Comparison of ENCODE assay signal across 28 cellular contexts in the genomic region with DNA sequence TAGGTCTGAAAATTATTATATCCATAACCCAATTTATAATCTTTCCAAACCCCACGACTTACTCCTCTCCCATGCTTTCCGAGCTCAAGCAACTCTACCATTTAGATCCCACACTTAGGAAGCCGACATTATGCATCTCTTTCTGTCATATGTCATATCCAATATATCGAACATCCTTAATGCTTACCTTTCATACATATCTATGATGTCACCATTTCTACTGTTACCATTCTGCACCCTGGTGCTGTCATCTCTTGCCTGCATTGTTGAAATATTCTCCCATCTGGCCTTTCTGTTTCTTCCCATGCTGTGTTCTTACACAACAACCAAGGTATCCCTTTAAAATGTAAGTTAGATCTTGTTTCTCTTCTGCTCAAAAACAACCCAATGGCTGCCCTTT.
"Had no signal": no experiment of that assay in that cellular context is flagged by ENCODE, and none has a peak within 500 bp of the region (broad histone marks: within the 10 kb centered on the region; RNA-seq: fewer than 3 reads in every experiment).

No MANE protein-coding gene starts in this region.

- H3K4me1 ChIP-seq: colonic mucosa, esophagus muscularis mucosa, esophagus squamous epithelium, foreskin keratinocyte, gastrocnemius medialis, gastroesophageal sphincter, heart left ventricle, heart right ventricle had no signal

- H3K27ac Mint-ChIP-seq: dendritic cell treated with granulocyte-macrophage colony-stimulating factor and Interleukin-4, amounts not matched to agents 40 ng/mL and 50 ng/mL, for 4 days; effector memory CD8-positive, alpha-beta T cell; endodermal cell had no signal

- H3K4me1 Mint-ChIP-seq: endodermal cell had no signal

- H3K9me3 ChIP-seq: colonic mucosa, esophagus muscularis mucosa, esophagus squamous epithelium, gastrocnemius medialis, gastroesophageal sphincter, heart left ventricle, heart right ventricle had no signal

- DNase-seq: colonic mucosa; dermis blood vessel endothelial cell; dorsolateral prefrontal cortex; effector CD4-positive, alpha-beta T cell; effector CD8-positive, alpha-beta T cell; effector memory CD4-positive, alpha-beta T cell; effector memory CD8-positive, alpha-beta T cell; endodermal cell; erythroblast; esophagus squamous epithelium; foreskin fibroblast; foreskin keratinocyte; foreskin melanocyte; gastrocnemius medialis; glutamatergic neuron; head of caudate nucleus; heart left ventricle; heart right ventricle had no signal

- H3K36me3 ChIP-seq: colonic mucosa, esophagus muscularis mucosa, esophagus squamous epithelium, gastrocnemius medialis, gastroesophageal sphincter, heart left ventricle, heart right ventricle had no signal

- H3K27me3 ChIP-seq: colonic mucosa, dorsolateral prefrontal cortex, esophagus muscularis mucosa, esophagus squamous epithelium, gastrocnemius medialis, gastroesophageal sphincter, heart left ventricle, heart right ventricle had no signal

- ATAC-seq: effector memory CD8-positive, alpha-beta T cell; esophagus mucosa; foreskin keratinocyte; gastrocnemius medialis; gastroesophageal sphincter; heart left ventricle; heart right ventricle had no signal

- H3K9me3 Mint-ChIP-seq: dendritic cell treated with granulocyte-macrophage colony-stimulating factor and Interleukin-4, amounts not matched to agents 40 ng/mL and 50 ng/mL, for 4 days; endodermal cell had no signal

- H3K27me3 Mint-ChIP-seq: dendritic cell treated with granulocyte-macrophage colony-stimulating factor and Interleukin-4, amounts not matched to agents 40 ng/mL and 50 ng/mL, for 4 days; effector memory CD8-positive, alpha-beta T cell had no signal

- FAIRE-seq: colon, endometrium, endothelial cell of umbilical vein, frontal cortex had no signal

- H3K4me3 Mint-ChIP-seq: dendritic cell treated with granulocyte-macrophage colony-stimulating factor and Interleukin-4, amounts not matched to agents 40 ng/mL and 50 ng/mL, for 4 days; effector memory CD8-positive, alpha-beta T cell; endodermal cell had no signal

- H3K4me3 ChIP-seq: colonic mucosa, coronary artery, dorsolateral prefrontal cortex, esophagus muscularis mucosa, esophagus squamous epithelium, gastrocnemius medialis, gastroesophageal sphincter, heart left ventricle, heart right ventricle had no signal

- H3K27ac ChIP-seq: colonic mucosa, coronary artery, dorsolateral prefrontal cortex, epithelial cell of prostate, esophagus muscularis mucosa, esophagus squamous epithelium, foreskin keratinocyte, gastrocnemius medialis, gastroesophageal sphincter, heart left ventricle, heart right ventricle had no signal
